ENCODE assay signal across 8 cellular contexts in the genomic region with DNA sequence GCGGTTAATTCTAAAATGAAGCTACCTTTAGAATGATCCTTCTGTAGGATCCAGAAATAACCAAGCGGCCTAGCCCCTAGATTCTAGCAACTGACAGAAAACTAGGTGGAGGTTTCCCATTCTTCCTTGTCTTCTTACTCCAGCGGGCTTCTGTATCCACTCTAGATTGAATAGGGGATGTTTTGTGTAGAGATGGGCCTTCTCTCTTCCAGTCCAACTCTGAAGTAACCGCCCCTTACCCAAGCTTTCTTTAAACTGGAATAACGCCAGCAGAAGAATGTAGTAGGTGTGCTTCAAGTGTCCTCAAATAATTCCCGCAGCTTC. TPM values are rescaled to one million over a fixed set of nuclear protein-coding genes. Genes with fewer than 3 reads are reported as not detected.
DNase-seq lines count a peak whose midpoint lies in the region; ATAC-seq and TF ChIP-seq lines count a peak whose summit lies in the region.

No MANE protein-coding gene starts in this region.

- H3K27ac ChIP-seq in adrenal gland (peak overlapping the region in 4 of 5 donors; percentile 83 to 90 (median 87)), lung (ENCODE audit: low read depth in 1 of 2, low read length in 1 of 2) (peak overlapping the region; percentile 0 to 42)

- H3K27me3 ChIP-seq in adrenal gland (no peaks in the 10 kb centered on the region), lung (ENCODE audit: control insufficient read depth, insufficient read depth) (no peaks in the 10 kb centered on the region)

- H3K4me1 ChIP-seq in adrenal gland (replicated peaks in 1 of 2) = peaks cover 19 to 45% of the 10 kb centered on the region in 2 donors
- peaks cover 0 to 17% of the 10 kb centered on the region in 2 donors for H3K4me1 ChIP-seq in lung (ENCODE audit: control insufficient read depth in 2 of 2, insufficient read depth in 2 of 2, low read length in 2 of 2)

- intact Hi-C loops in adrenal gland (cut with DNase I) = no loop called here

- H3K36me3 ChIP-seq in adrenal gland (replicated peaks in 1 of 2) (no peaks in the 10 kb centered on the region), lung (ENCODE audit: control insufficient read depth in 2 of 2, insufficient read depth in 2 of 2, low read length in 2 of 2) (peaks cover 2 to 7% of the 10 kb centered on the region in 2 donors)

- WGBS in adrenal gland, 4 donors = 25 to 30% (median 27%) methylated on average over 6 of the region's 6 CpGs
- WGBS in lung, 2 donors = 30 to 33% methylated on average over 6 of the region's 6 CpGs

- H3K4me3 ChIP-seq in adrenal gland (peak overlapping the region in 3 of 4 donors; percentile 60 to 95 (median 81)), lung (peak overlapping the region; percentile 91)

- TF ChIP-seq POLR2A in adrenal gland (IDR thresholded peaks at IDR 0.05) = no peak

- TF ChIP-seq CTCF in adrenal gland (IDR thresholded peaks at IDR 0.05) (no peak), lung (IDR thresholded peaks at IDR 0.05; ENCODE audit: control extremely low read depth, extremely low read depth) (no peak)

- ATAC-seq in GM19351 (IDR thresholded peaks at IDR 0.05; ENCODE audit: unreplicated experiment) (peak; percentile 14), HG03064 (IDR thresholded peaks at IDR 0.05; ENCODE audit: low read depth, unreplicated experiment) (peak; percentile 5), lung (ENCODE audit: insufficient read depth, low FRiP score) (no peak)

- DNase-seq in adrenal gland (no peak), lung (ENCODE audit: low spot score) (no peak), KBM-7 (no peak), cerebellar nuclear complex (lab: John Stamatoyannopoulos, UW) (no peak), NCI-H1417 treated with DMSO at 0.1 percent for 48 hours (lab: John Stamatoyannopoulos, UW) (no peak), HCEC 1CT (no peak)

- in situ Hi-C loops in KBM-7 (cut with MboI; ENCODE audit: low pct_unique_long_range_greater_than_20kb, low sequenced_read_pairs) = loop anchor here (25.0 kb wide), 1 partner anchor 245 kb away; no protein-coding TSS in a partner anchor

- no peaks in the 10 kb centered on the region for H3K9me3 ChIP-seq in adrenal gland (replicated peaks in 1 of 3)
- H3K9me3 ChIP-seq in lung (ENCODE audit: control insufficient read depth in 2 of 2, insufficient read depth in 1 of 2, low read length in 1 of 2) = no peaks in the 10 kb centered on the region

RNA-seq across cellular contexts. Expression of a gene that starts 0.4 kb away (rescaled TPM):
- 10 to 100 TPM; 33.2 to 63.8 (median 40.6) TPM for total RNA-seq in adrenal gland
- 10 to 100 TPM in 1 of 3 donors, 1 to 10 TPM in 2; 4.0 to 47.4 (median 4.7) TPM for polyA plus RNA-seq in adrenal gland
- 10 to 100 TPM; 31.2 to 33.7 TPM for total RNA-seq in lung
- 10 to 100 TPM in 1 of 2 donors, 1 to 10 TPM in 1; 4.3 to 16.3 TPM for polyA plus RNA-seq in lung
